Comparison of ENCODE assay signal across 8 cellular contexts in the genomic region with DNA sequence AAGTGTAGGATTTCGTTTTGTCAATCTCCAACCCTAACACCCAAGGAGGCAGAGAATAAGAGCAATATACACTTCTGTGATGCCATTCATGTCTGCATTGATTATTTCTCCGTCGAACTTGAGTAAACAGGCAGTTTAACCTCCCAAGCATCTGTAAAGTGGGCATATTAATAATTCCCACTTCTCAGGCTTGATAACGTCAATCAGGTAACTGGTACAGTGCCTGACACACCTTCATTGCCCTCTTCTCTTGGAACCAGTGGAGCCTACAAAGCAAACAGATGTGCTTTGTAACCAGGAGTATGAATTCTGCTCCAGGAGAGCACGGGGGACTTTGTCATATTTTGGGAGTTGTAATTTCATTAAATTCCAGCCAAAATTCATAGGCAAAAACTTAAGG. TPM values are rescaled to one million over a fixed set of nuclear protein-coding genes. Genes with fewer than 3 reads are reported as not detected.
DNase-seq lines count a peak whose midpoint lies in the region; ATAC-seq and TF ChIP-seq lines count a peak whose summit lies in the region.

No MANE protein-coding gene starts in this region.

- no peaks in the 10 kb centered on the region for H3K27me3 ChIP-seq in CD4-positive, alpha-beta T cell (ENCODE audit: control insufficient read depth, insufficient read depth, low read length)
- H3K27me3 ChIP-seq in dorsolateral prefrontal cortex, result no peaks in the 10 kb centered on the region

- no peaks in the 10 kb centered on the region for H3K9me3 Mint-ChIP-seq in CD4-positive, alpha-beta T cell
- H3K9me3 Mint-ChIP-seq in nephron progenitor cell, result no peaks in the 10 kb centered on the region

- H3K36me3 Mint-ChIP-seq in CD4-positive, alpha-beta T cell (ENCODE audit: low read depth), result no peaks in the 10 kb centered on the region
- H3K36me3 Mint-ChIP-seq in nephron progenitor cell (ENCODE audit: low read depth), result no peaks in the 10 kb centered on the region

- H3K9me3 ChIP-seq in CD4-positive, alpha-beta T cell (ENCODE audit: control insufficient read depth, low read length), result no peaks in the 10 kb centered on the region

- H3K27ac ChIP-seq in CD4-positive, alpha-beta T cell (ENCODE audit: low read depth, low read length), result no peak overlapping the region
- peak overlapping the region in 3 of 59 donors; percentile 25 to 53 (median 30) for H3K27ac ChIP-seq in dorsolateral prefrontal cortex

- DNase-seq in CD4-positive, alpha-beta T cell, result no peak
- no peak for DNase-seq in LNCaP clone FGC (ENCODE audit: low read depth)
- no peak for DNase-seq in dorsolateral prefrontal cortex
- DNase-seq in nephron progenitor cell, result no peak
- DNase-seq in globus pallidus (ENCODE audit: low spot score), result no peak
- no peak for DNase-seq in stimulated activated CD4-positive, alpha-beta T cell treated with anti-CD3 and anti-CD28 coated beads, Interleukin-4, amount 100 ng/mL, for 1 hour

- no peak for ATAC-seq in CD4-positive, alpha-beta T cell (ENCODE audit: poor library complexity)
- ATAC-seq in HG03342 (IDR thresholded peaks at IDR 0.05; ENCODE audit: unreplicated experiment) (no peak), GM21717 (IDR thresholded peaks at IDR 0.05; ENCODE audit: unreplicated experiment) (no peak)

- peak overlapping the region; percentile 84 for H3K4me3 Mint-ChIP-seq in CD4-positive, alpha-beta T cell
- peak overlapping the region; percentile 77 for H3K4me3 Mint-ChIP-seq in nephron progenitor cell

- H3K27me3 Mint-ChIP-seq in CD4-positive, alpha-beta T cell, result no peaks in the 10 kb centered on the region
- H3K27me3 Mint-ChIP-seq in nephron progenitor cell (ENCODE audit: low read depth, poor library complexity), result peaks cover 12% of the 10 kb centered on the region

- TF ChIP-seq CTCF in CD4-positive, alpha-beta T cell (IDR thresholded peaks at IDR 0.05), result no peak
- TF ChIP-seq CTCF in LNCaP clone FGC (IDR thresholded peaks at IDR 0.05; ENCODE audit: control insufficient read depth, extremely low read depth, insufficient read depth) (no peak), dorsolateral prefrontal cortex (IDR thresholded peaks at IDR 0.05 in 54 of 56, conservative IDR thresholded peaks at IDR 0.05 in 2 of 56; ENCODE audit: low read depth in 1 of 56, partially characterized antibody in 56 of 56) (peak in 1 of 56 donors; percentile 3), nephron progenitor cell (IDR thresholded peaks at IDR 0.05) (no peak)

- CTCF ChIA-PET in CD4-positive, alpha-beta T cell (lab: Charles Lee), result no interaction called here

- intact Hi-C loops in CD4-positive, alpha-beta T cell (cut with DNase I, micrococcal nuclease), result loop anchor here in 1 of 2 experiments (5.0 kb wide), 1 partner anchor 266 kb away; a partner anchor contains a TSS
- intact Hi-C loops in dorsolateral prefrontal cortex (cut with DNase I), result no loop called here

- H3K4me1 Mint-ChIP-seq in CD4-positive, alpha-beta T cell (ENCODE audit: low read depth), result peaks cover 10% of the 10 kb centered on the region
- peaks cover 37% of the 10 kb centered on the region for H3K4me1 Mint-ChIP-seq in nephron progenitor cell

- peak overlapping the region; percentile 53 for H3K27ac Mint-ChIP-seq in CD4-positive, alpha-beta T cell
- H3K27ac Mint-ChIP-seq in nephron progenitor cell, result no peak overlapping the region

- H3K4me3 ChIP-seq in LNCaP clone FGC (ENCODE audit: low read depth, low read length) (peak overlapping the region; percentile 25; the same call in 1 of the 2 replicates), dorsolateral prefrontal cortex (peak overlapping the region; percentile 28 to 69 (median 55))

- POLR2A ChIA-PET in CD4-positive, alpha-beta T cell (lab: Charles Lee), result no interaction called here

RNA-seq across cellular contexts. Expression of a gene that starts 32.5 kb away (rescaled TPM):
- 1 to 10 TPM in 1 of 2 experiments, under 1 TPM in 1; 0.92 to 1.5 TPM for total RNA-seq in CD4-positive, alpha-beta T cell
- 10 to 100 TPM in 65 of 120 experiments, 1 to 10 TPM in 55; 3.2 to 24.2 (median 10.4) TPM for total RNA-seq in dorsolateral prefrontal cortex
